Comparison of ENCODE assay signal across 11 cellular contexts in genomic region chr12:118835911-118836310, GRCh38.
"Had no signal": no experiment of that assay in that cellular context is flagged by ENCODE, and none has a peak within 500 bp of the region (broad histone marks: within the 10 kb centered on the region; RNA-seq: fewer than 3 reads in every experiment).

No MANE protein-coding gene starts in this region.

- H2AFZ ChIP-seq: GM23248, GM23338 had no signal

- H3K36me3 ChIP-seq: HAP-1 had no signal

- DNase-seq: GM23248, GOT3, H7, H9, HCEC 1CT, HFFc6 had no signal

- H3K9me3 Mint-ChIP-seq: GM23338, H9 had no signal

- H3K9ac ChIP-seq: GM23248 had no signal

- H3K4me1 ChIP-seq: HAP-1 had no signal

- FAIRE-seq: H1, H54 had no signal

- H3K9me3 ChIP-seq: HAP-1 had no signal

- H3K4me3 ChIP-seq: GM23248, GM23338, HAP-1 had no signal

- H3K4me2 ChIP-seq: GM23338 had no signal

- ATAC-seq: GM23338, HCT116 had no signal

- H3K4me1 Mint-ChIP-seq: GM23338 had no signal

- H3K4me3 Mint-ChIP-seq: GM23338, H9, HFFc6 had no signal

- H3K27ac ChIP-seq: GM23248 had no signal
